17 cellular contexts compared by ENCODE assay signal in genomic region chr4:6092971-6093370, GRCh38.
A peak's percentile ranks its signal among the peaks of the same experiment; 100 is the strongest.
DNase-seq lines count a peak whose midpoint lies in the region; ATAC-seq and TF ChIP-seq lines count a peak whose summit lies in the region.
"Had no signal": no experiment of that assay in that cellular context is flagged by ENCODE, and none has a peak within 500 bp of the region (broad histone marks: within the 10 kb centered on the region; RNA-seq: fewer than 3 reads in every experiment).

No MANE protein-coding gene starts in this region.

- peaks cover 5% of the 10 kb centered on the region; the same call in 1 of the 2 replicates for H3F3A ChIP-seq in MM.1S (ENCODE audit: insufficient read depth, low read length)

- intact Hi-C loops in natural killer cell (cut with micrococcal nuclease), result no loop called here

- no peak for DNase-seq in natural killer cell treated with Interleukin-12 subunit alpha and Interleukin-12 subunit beta and Interleukin-15 and Interleukin-18, amount 100 ng/mL, for 72 hours (ENCODE audit: low spot score)
- no peak for DNase-seq in natural killer cell
- DNase-seq in MM.1S, result no peak
- DNase-seq in central memory CD8-positive, alpha-beta T cell (ENCODE audit: low spot score in 2 of 2), result no peak
- no peak for DNase-seq in NCI-H526 treated with DMSO at 0.1 percent for 48 hours (lab: John Stamatoyannopoulos, UW)
- DNase-seq: Calu3; CD8-positive, alpha-beta T cell; DMS79 treated with DMSO at 0.1 percent for 48 hours; GF-D8; GM23248 had no signal

- H3K27ac ChIP-seq in MM.1S (ENCODE audit: low read length), result 0 out of 2 replicates have a peak overlapping the region, but pooled peaks have one; percentile 1
- H3K27ac ChIP-seq: BLaER1 treated with 17β-estradiol and CSF1 and Interleukin-3, amounts not matched to agents 10 nM and 100 nM; GM23248 had no signal

- no peaks in the 10 kb centered on the region for H3K27me3 ChIP-seq in MM.1S (replicated peaks; ENCODE audit: insufficient read depth, low read length)
- H3K27me3 ChIP-seq: BLaER1 treated with 17β-estradiol and CSF1 and Interleukin-3, amounts not matched to agents 10 nM and 100 nM had no signal

- H3K9me3 Mint-ChIP-seq in natural killer cell treated with Interleukin-12 subunit alpha and Interleukin-12 subunit beta and Interleukin-15 and Interleukin-18, amount 100 ng/mL, for 72 hours, result no peaks in the 10 kb centered on the region
- no peaks in the 10 kb centered on the region for H3K9me3 Mint-ChIP-seq in natural killer cell
- peaks cover 5% of the 10 kb centered on the region for H3K9me3 Mint-ChIP-seq in central memory CD8-positive, alpha-beta T cell
- H3K9me3 Mint-ChIP-seq: CD8-positive, alpha-beta T cell had no signal

- H3K9me3 ChIP-seq in MM.1S (replicated peaks; ENCODE audit: insufficient read depth, low read length), result no peaks in the 10 kb centered on the region
- H3K9me3 ChIP-seq: BLaER1 treated with 17β-estradiol and CSF1 and Interleukin-3, amounts not matched to agents 10 nM and 100 nM; HAP-1 had no signal

- no peaks in the 10 kb centered on the region for H3K79me2 ChIP-seq in MM.1S (ENCODE audit: low read length)

- H2AFZ ChIP-seq in MM.1S (ENCODE audit: low read length), result no peak overlapping the region
- H2AFZ ChIP-seq: GM23248 had no signal

- H3K27ac Mint-ChIP-seq in natural killer cell treated with Interleukin-12 subunit alpha and Interleukin-12 subunit beta and Interleukin-15 and Interleukin-18, amount 100 ng/mL, for 72 hours, result no peak overlapping the region
- H3K27ac Mint-ChIP-seq in natural killer cell, result no peak overlapping the region
- H3K27ac Mint-ChIP-seq in central memory CD8-positive, alpha-beta T cell (ENCODE audit: low read depth), result peak overlapping the region; percentile 82
- H3K27ac Mint-ChIP-seq: B cell, IgD-negative memory B cell had no signal

- no peak overlapping the region for H3K4me3 ChIP-seq in MM.1S (ENCODE audit: low read length)
- H3K4me3 ChIP-seq: BLaER1 treated with 17β-estradiol and CSF1 and Interleukin-3, amounts not matched to agents 10 nM and 100 nM; GM23248; HAP-1 had no signal

- H3K4me3 Mint-ChIP-seq in natural killer cell treated with Interleukin-12 subunit alpha and Interleukin-12 subunit beta and Interleukin-15 and Interleukin-18, amount 100 ng/mL, for 72 hours, result peak overlapping the region; percentile 13
- no peak overlapping the region for H3K4me3 Mint-ChIP-seq in natural killer cell
- no peak overlapping the region for H3K4me3 Mint-ChIP-seq in central memory CD8-positive, alpha-beta T cell
- H3K4me3 Mint-ChIP-seq: B cell; CD8-positive, alpha-beta T cell; IgD-negative memory B cell had no signal

- peaks cover 11 to 24% of the 10 kb centered on the region in 2 donors for H3K4me1 Mint-ChIP-seq in natural killer cell treated with Interleukin-12 subunit alpha and Interleukin-12 subunit beta and Interleukin-15 and Interleukin-18, amount 100 ng/mL, for 72 hours (ENCODE audit: low read depth in 2 of 2)
- H3K4me1 Mint-ChIP-seq in natural killer cell, result peaks cover 5 to 28% of the 10 kb centered on the region in 2 donors
- peaks cover 33% of the 10 kb centered on the region for H3K4me1 Mint-ChIP-seq in central memory CD8-positive, alpha-beta T cell
- H3K4me1 Mint-ChIP-seq: B cell, IgD-negative memory B cell had no signal

- ATAC-seq in natural killer cell treated with Interleukin-12 subunit alpha and Interleukin-12 subunit beta and Interleukin-15 and Interleukin-18, amount 100 ng/mL, for 72 hours, result no peak
- no peak for ATAC-seq in natural killer cell
- ATAC-seq in central memory CD8-positive, alpha-beta T cell (replicated peaks; ENCODE audit: extremely low read depth, poor library complexity, severe bottlenecking), result no peak
- no peak for ATAC-seq in HG03280 (IDR thresholded peaks at IDR 0.05; ENCODE audit: unreplicated experiment)
- ATAC-seq in HG03378 (IDR thresholded peaks at IDR 0.05; ENCODE audit: unreplicated experiment), result no peak
- ATAC-seq: CD8-positive, alpha-beta T cell; HepG2 had no signal

- no peaks in the 10 kb centered on the region for H4K20me1 ChIP-seq in MM.1S (ENCODE audit: insufficient read depth, low read length)
- H4K20me1 ChIP-seq: BLaER1 treated with 17β-estradiol and CSF1 and Interleukin-3, amounts not matched to agents 10 nM and 100 nM had no signal

- no peaks in the 10 kb centered on the region for H3K36me3 ChIP-seq in MM.1S (replicated peaks; ENCODE audit: insufficient read depth, low read length)
- H3K36me3 ChIP-seq: BLaER1 treated with 17β-estradiol and CSF1 and Interleukin-3, amounts not matched to agents 10 nM and 100 nM; HAP-1 had no signal

- peaks cover 0 to 6% of the 10 kb centered on the region in 2 donors for H3K27me3 Mint-ChIP-seq in natural killer cell treated with Interleukin-12 subunit alpha and Interleukin-12 subunit beta and Interleukin-15 and Interleukin-18, amount 100 ng/mL, for 72 hours
- peaks cover 0 to 2% of the 10 kb centered on the region in 2 donors for H3K27me3 Mint-ChIP-seq in natural killer cell (ENCODE audit: low read depth in 2 of 2)
- no peaks in the 10 kb centered on the region for H3K27me3 Mint-ChIP-seq in central memory CD8-positive, alpha-beta T cell
- H3K27me3 Mint-ChIP-seq: IgD-negative memory B cell had no signal

- H3K4me1 ChIP-seq in MM.1S (ENCODE audit: low read length), result peaks cover 22% of the 10 kb centered on the region; the same call in 1 of the 2 replicates
- H3K4me1 ChIP-seq: HAP-1 had no signal

- H3K4me2 ChIP-seq in MM.1S (ENCODE audit: low read depth, low read length), result no peak overlapping the region; the same call in 1 of the 2 replicates

- peaks cover 10% of the 10 kb centered on the region for H3K36me3 Mint-ChIP-seq in natural killer cell treated with Interleukin-12 subunit alpha and Interleukin-12 subunit beta and Interleukin-15 and Interleukin-18, amount 100 ng/mL, for 72 hours
- H3K36me3 Mint-ChIP-seq in natural killer cell, result no peaks in the 10 kb centered on the region
- peaks cover 5% of the 10 kb centered on the region for H3K36me3 Mint-ChIP-seq in central memory CD8-positive, alpha-beta T cell (ENCODE audit: insufficient read depth)
- H3K36me3 Mint-ChIP-seq: CD8-positive, alpha-beta T cell; IgD-negative memory B cell had no signal

- no peak for TF ChIP-seq CTCF in natural killer cell (IDR thresholded peaks at IDR 0.05)
- TF ChIP-seq CTCF in MM.1S (IDR thresholded peaks at IDR 0.05; ENCODE audit: low read length), result no peak

- no peak overlapping the region for H3K9ac ChIP-seq in MM.1S (ENCODE audit: low read length)
- H3K9ac ChIP-seq: BLaER1 treated with 17β-estradiol and CSF1 and Interleukin-3, amounts not matched to agents 10 nM and 100 nM; GM23248 had no signal

- no peaks in the 10 kb centered on the region for H3K9me2 ChIP-seq in MM.1S (replicated peaks; ENCODE audit: insufficient read depth, low read length)
